ENCODE assay signal across 8 cellular contexts in the genomic region with DNA sequence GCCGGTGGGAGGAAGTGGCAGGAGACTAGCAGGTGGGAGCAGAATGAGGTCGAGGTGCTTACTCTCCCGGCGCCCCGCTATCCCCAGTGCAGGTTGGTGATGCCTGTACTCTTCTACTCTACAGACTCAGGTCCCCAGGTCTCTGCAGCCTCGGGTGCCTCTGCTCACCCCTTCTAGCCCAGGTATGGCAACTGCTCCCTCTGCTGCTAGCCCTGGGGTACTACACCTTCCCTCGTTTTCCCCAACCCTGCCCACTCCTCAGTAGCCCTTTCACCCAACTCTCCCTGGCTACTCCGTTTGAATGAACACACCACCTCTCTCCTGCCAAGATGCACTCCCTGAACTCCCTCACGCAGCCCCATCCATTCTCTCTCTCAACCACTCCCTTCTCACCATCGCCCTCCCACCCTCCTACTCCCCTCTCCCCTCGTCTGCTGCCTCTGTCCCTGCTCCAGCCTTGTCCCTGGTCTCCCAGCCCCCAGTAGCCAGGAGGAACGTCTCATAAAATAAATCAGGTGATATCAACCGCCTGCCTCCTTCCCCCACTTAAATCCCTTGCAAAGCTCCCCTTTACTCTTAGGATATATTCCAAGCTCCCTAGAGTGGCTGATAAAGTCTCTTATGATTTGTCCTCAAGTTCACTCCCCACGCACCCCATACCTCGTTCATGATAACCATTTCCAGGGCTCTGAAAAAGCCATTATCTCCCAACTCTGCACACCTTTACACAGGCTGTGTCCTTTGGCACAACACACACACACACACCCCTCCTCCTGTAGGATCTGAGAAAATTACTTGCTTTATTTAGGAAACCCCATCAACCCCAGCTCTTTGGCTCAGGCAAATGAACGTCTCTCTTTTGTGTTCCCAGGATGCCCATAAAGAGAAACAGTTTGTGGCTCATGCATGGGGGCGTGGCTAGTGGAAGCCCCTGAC. TPM values are rescaled to one million over a fixed set of nuclear protein-coding genes. Genes with fewer than 3 reads are reported as not detected.
DNase-seq lines count a peak whose midpoint lies in the region; ATAC-seq and TF ChIP-seq lines count a peak whose summit lies in the region.

No MANE protein-coding gene starts in this region.

- TF ChIP-seq CTCF in epithelial cell of esophagus (IDR thresholded peaks at IDR 0.05; ENCODE audit: insufficient read depth, low read depth, low read length, missing control alignments): peak; percentile 94

- no peak for ATAC-seq in GM19395 (IDR thresholded peaks at IDR 0.05; ENCODE audit: unreplicated experiment)

- H3K4me3 ChIP-seq in epithelial cell of esophagus (ENCODE audit: low read length): no peak overlapping the region

- DNase-seq in COLO668 (lab: John Stamatoyannopoulos, UW; ENCODE audit: unreplicated experiment) (peak; percentile 51), HK-2 (ENCODE audit: unreplicated experiment) (peak; percentile 81), NCI-H82 treated with DMSO at 0.1 percent for 48 hours (lab: John Stamatoyannopoulos, UW; ENCODE audit: unreplicated experiment) (peak; percentile 79), epithelial cell of esophagus (ENCODE audit: low read depth) (peak; percentile 66), myocyte (ENCODE audit: low read depth) (peak; percentile 52)
- DNase-seq in activated CD8-positive, alpha-beta memory T cell treated with anti-CD3 and anti-CD28 coated beads, Interleukin-2, amount 50 U/mL, for 1 hour (ENCODE audit: extremely low read depth): peak; percentile 27
- peak; percentile 26 to 74 (median 54) for DNase-seq in stimulated activated naive CD4-positive, alpha-beta T cell (lab: John Stamatoyannopoulos, UW)

RNA-seq across cellular contexts. Expression of gene MEIS3, which starts 8.2 kb away (rescaled TPM):
- total RNA-seq in myocyte: 4.4 and 4.9 TPM in 2 replicates
- polyA plus RNA-seq in myocyte (2012): 22.1 TPM

RNA-seq across cellular contexts. Expression of gene SLC8A2, which starts 44.2 kb away (rescaled TPM):
- not detected in 2 replicates for total RNA-seq in myocyte
- polyA plus RNA-seq in myocyte (2012): 0.08 TPM

RNA-seq across cellular contexts. Expression of gene KPTN, which starts 56.5 kb away (rescaled TPM):
- 5.7 and 12.5 TPM in 2 replicates for total RNA-seq in myocyte
- 12.6 TPM for polyA plus RNA-seq in myocyte (2012)

Comparison
In these comparisons a context has a peak if more than half of its experiments do, and no peak if none do; other contexts are left out.
1. DNase-seq: peak in every context shown above with its lines; median percentile 81 in HK-2; 79 in NCI-H82 treated with DMSO at 0.1 percent for 48 hours; 66 in epithelial cell of esophagus; 54 in stimulated activated naive CD4-positive, alpha-beta T cell; 52 in myocyte; 51 in COLO668; 27 in activated CD8-positive, alpha-beta memory T cell treated with anti-CD3 and anti-CD28 coated beads, Interleukin-2, amount 50 U/mL, for 1 hour.